Comparison of ENCODE assay signal across 8 cellular contexts in the genomic region with DNA sequence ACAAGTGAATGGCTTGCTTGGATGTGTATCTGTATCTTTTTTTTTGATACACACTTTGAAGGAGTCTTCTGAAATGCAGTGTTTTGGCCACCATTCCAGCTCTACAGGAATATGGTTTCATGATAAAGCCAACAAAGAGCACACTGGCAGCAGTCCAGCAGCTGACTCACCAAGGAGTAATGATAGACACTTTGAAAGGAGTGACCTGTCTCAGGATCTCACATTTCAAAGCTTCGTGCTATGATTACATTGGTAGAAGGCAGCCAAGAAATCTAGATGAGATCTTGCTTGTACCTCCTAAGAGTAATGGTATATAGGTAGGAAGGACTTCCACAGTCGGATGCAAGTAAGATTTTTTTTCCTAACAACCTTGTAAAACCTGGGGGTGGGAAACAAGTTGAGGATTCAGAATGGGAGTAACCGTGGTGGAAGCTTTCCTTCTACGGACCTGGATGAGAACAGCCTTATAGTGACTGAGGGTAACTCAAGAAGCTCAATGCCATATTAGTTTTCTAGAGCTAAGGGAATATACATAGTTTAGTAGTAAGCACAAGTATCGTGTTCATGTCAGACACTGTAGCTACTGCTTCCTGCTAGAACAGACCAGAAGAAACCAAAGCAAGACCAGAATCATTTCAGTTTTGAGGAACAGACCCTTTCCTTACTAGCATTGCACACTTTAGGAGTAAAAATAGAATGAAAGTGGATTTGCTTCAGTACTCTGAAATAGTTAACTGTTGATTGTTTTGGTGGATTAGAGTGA. TPM values are rescaled to one million over a fixed set of nuclear protein-coding genes. Genes with fewer than 3 reads are reported as not detected.
DNase-seq lines count a peak whose midpoint lies in the region; ATAC-seq and TF ChIP-seq lines count a peak whose summit lies in the region.

No MANE protein-coding gene starts in this region.

- H3K4me3 Mint-ChIP-seq in brain = peak overlapping the region in 3 of 5 experiments; percentile 17 to 54 (median 33)

- peaks cover 43% of the 10 kb centered on the region for H3K79me2 ChIP-seq in ACC112 (ENCODE audit: control insufficient read depth, insufficient read depth, low read length, unreplicated experiment)

- WGBS in stomach, 5 donors = 29 to 38% (median 33%) methylated on average over 5 of the region's 5 CpGs

- peak overlapping the region; percentile 46; the same call in 1 of the 2 replicates for H3K4me3 ChIP-seq in ACC112 (ENCODE audit: low read depth, low read length)
- no peak overlapping the region for H3K4me3 ChIP-seq in GM12865 (ENCODE audit: low read depth, low read length)
- no peak overlapping the region for H3K4me3 ChIP-seq in kidney epithelial cell (ENCODE audit: low read depth, low read length)
- H3K4me3 ChIP-seq in stomach = no peak overlapping the region

- peak overlapping the region; percentile 44 for H3K27ac ChIP-seq in ACC112 (ENCODE audit: low read depth, low read length)
- peak overlapping the region in 4 of 5 donors; percentile 8 to 59 (median 26) for H3K27ac ChIP-seq in stomach

- peaks cover 33% of the 10 kb centered on the region for H3K36me3 Mint-ChIP-seq in brain

- peak; percentile 4 for DNase-seq in GM12865 (ENCODE audit: low read depth)
- DNase-seq in NCI-H510A (lab: John Stamatoyannopoulos, UW) = peak; percentile 25
- peak; percentile 92 for DNase-seq in kidney epithelial cell (ENCODE audit: low read depth)
- DNase-seq in stomach = peak; percentile 92

- peaks cover 72% of the 10 kb centered on the region for H3K4me1 Mint-ChIP-seq in brain

- intact Hi-C loops in stomach (cut with DNase I; ENCODE audit: low total_unique reads) = no loop called here

- no peaks in the 10 kb centered on the region for H3K9me3 ChIP-seq in stomach

- peaks cover 24% of the 10 kb centered on the region for H3K4me1 ChIP-seq in ACC112 (ENCODE audit: control insufficient read depth, insufficient read depth, low read length, unreplicated experiment)
- H3K4me1 ChIP-seq in stomach = peaks cover 33 to 95% (median 66%) of the 10 kb centered on the region in 4 donors

- H3K36me3 ChIP-seq in ACC112 (ENCODE audit: insufficient read depth, low read length) (no peaks in the 10 kb centered on the region), kidney epithelial cell (ENCODE audit: control insufficient read depth, insufficient read depth, low read length) (no peaks in the 10 kb centered on the region), stomach (no peaks in the 10 kb centered on the region)

- no peak overlapping the region for H2AFZ ChIP-seq in ACC112 (ENCODE audit: low read length, unreplicated experiment)

- ATAC-seq in GM19467 (IDR thresholded peaks at IDR 0.05; ENCODE audit: unreplicated experiment) (no peak), GM21528 (IDR thresholded peaks at IDR 0.05; ENCODE audit: low FRiP score, unreplicated experiment) (no peak)

- no peak for TF ChIP-seq POLR2A in stomach (IDR thresholded peaks at IDR 0.05)

- no peaks in the 10 kb centered on the region for H3K27me3 Mint-ChIP-seq in brain

- H3K9me3 Mint-ChIP-seq in brain = peaks cover 0 to 2% (median 0%) of the 10 kb centered on the region in 5 experiments

- H3K27ac Mint-ChIP-seq in brain = peak overlapping the region; percentile 38 to 92 (median 46)

- TF ChIP-seq EP300 in stomach (IDR thresholded peaks at IDR 0.05) = no peak

- H3K27me3 ChIP-seq in ACC112 (ENCODE audit: insufficient read depth, low read length) = no peaks in the 10 kb centered on the region
- no peaks in the 10 kb centered on the region for H3K27me3 ChIP-seq in kidney epithelial cell (ENCODE audit: control insufficient read depth, insufficient read depth, low read length)
- H3K27me3 ChIP-seq in stomach = no peaks in the 10 kb centered on the region

- TF ChIP-seq CTCF in GM12865 (IDR thresholded peaks at IDR 0.05; ENCODE audit: insufficient read depth, low read depth, low read length, missing control alignments) = no peak
- no peak for TF ChIP-seq CTCF in brain (conservative IDR thresholded peaks at IDR 0.05)
- TF ChIP-seq CTCF in kidney epithelial cell (IDR thresholded peaks at IDR 0.05; ENCODE audit: insufficient read depth, low read length, poor library complexity, severe bottlenecking) = no peak
- no peak for TF ChIP-seq CTCF in stomach (IDR thresholded peaks at IDR 0.05)

RNA-seq across cellular contexts. Expression of a gene that starts 25.0 kb away (rescaled TPM):
- polyA plus RNA-seq in brain (ENCODE audit: insufficient read depth, low read depth, low replicate concordance) (22.8 TPM), stomach (10 to 100 TPM in 2 of 3 donors, 1 to 10 TPM in 1; 7.3 to 13.3 (median 12.8) TPM)
- total RNA-seq in kidney epithelial cell (30.7 and 31.9 TPM in 2 replicates), stomach (100 to 1,000 TPM in 1 of 5 donors, 10 to 100 TPM in 4; 39.8 to 120 (median 78.2) TPM)

Comparison
In these comparisons a context has a peak if more than half of its experiments do, and no peak if none do; other contexts are left out.
1. DNase-seq: peak in every context shown above with its lines; median percentile 92 in kidney epithelial cell; 92 in stomach; 25 in NCI-H510A; 4 in GM12865.